1 cellular context compared by ENCODE assay signal in genomic region chr9:68949271-68950000, GRCh38.
TF ChIP-seq lines count a peak whose summit lies in the region.

No MANE protein-coding gene starts in this region.

TF ChIP-seq in HepG2, 621 proteins besides CTCF, POLR2A, EP300 and RAD21 (continued from another document):
- no peak for TF ChIP-seq USF2 (IDR thresholded peaks at IDR 0.05; ENCODE audit: low read depth, low read length)
- TF ChIP-seq USF2 (CRISPR knock-in tag; IDR thresholded peaks at IDR 0.05; ENCODE audit: borderline replicate concordance), result no peak
